Comparison of ENCODE assay signal across 24 cellular contexts in genomic region chr11:105298630-105299029, GRCh38.
DNase-seq lines count a peak whose midpoint lies in the region; FAIRE-seq and TF ChIP-seq lines count a peak whose summit lies in the region.
"Had no signal": no experiment of that assay in that cellular context is flagged by ENCODE, and none has a peak within 500 bp of the region (broad histone marks: within the 10 kb centered on the region; RNA-seq: fewer than 3 reads in every experiment).

No MANE protein-coding gene starts in this region.

- intact Hi-C loops in transverse colon (cut with DNase I; ENCODE audit: low total_unique reads): no loop called here
- intact Hi-C loops in ascending aorta (cut with DNase I): no loop called here

- H2AFZ ChIP-seq in ACC112 (ENCODE audit: low read length, unreplicated experiment) (peak overlapping the region; percentile 71), keratinocyte (ENCODE audit: control insufficient read depth, low read length) (peak overlapping the region; percentile 75)

- no peak for FAIRE-seq in H54 (lab: Jason Lieb, UNC)
- peak; percentile 58 for FAIRE-seq in keratinocyte (lab: Jason Lieb, UNC)
- FAIRE-seq: frontal cortex, G401.6, GM12892 had no signal

- no peak for TF ChIP-seq CTCF in keratinocyte (optimal IDR thresholded peaks at IDR 0.05 in 1 of 3, IDR thresholded peaks at IDR 0.05 in 1 of 3, conservative IDR thresholded peaks at IDR 0.05 in 1 of 3; ENCODE audit: extremely low read depth in 1 of 3, insufficient read depth in 2 of 3, low read length in 3 of 3)
- TF ChIP-seq CTCF in transverse colon (IDR thresholded peaks at IDR 0.05): no peak
- no peak for TF ChIP-seq CTCF in ascending aorta (IDR thresholded peaks at IDR 0.05)

- no peak overlapping the region for H3K4me3 ChIP-seq in ACC112 (ENCODE audit: low read depth, low read length)
- H3K4me3 ChIP-seq in keratinocyte (ENCODE audit: control insufficient read depth in 2 of 3, extremely low read depth in 1 of 3, insufficient read depth in 2 of 3, low read depth in 1 of 3, low read length in 3 of 3): no peak overlapping the region
- no peak overlapping the region for H3K4me3 ChIP-seq in transverse colon
- no peak overlapping the region for H3K4me3 ChIP-seq in ascending aorta
- H3K4me3 ChIP-seq: spleen, uterus had no signal

- no peak overlapping the region for H3K27ac ChIP-seq in ACC112 (ENCODE audit: low read depth, low read length)
- H3K27ac ChIP-seq in keratinocyte (ENCODE audit: control insufficient read depth, insufficient read depth, low read length): peak overlapping the region; percentile 30
- no peak overlapping the region for H3K27ac ChIP-seq in transverse colon
- H3K27ac ChIP-seq in ascending aorta: no peak overlapping the region
- H3K27ac ChIP-seq: spleen, uterus had no signal

- dilution Hi-C loops in keratinocyte (cut with MboI; ENCODE audit: extremely low pct_ligation_motif_present, low sequenced_read_pairs): no loop called here

- no peaks in the 10 kb centered on the region for H3K9me3 ChIP-seq in keratinocyte (ENCODE audit: control insufficient read depth, low read depth, low read length)
- no peaks in the 10 kb centered on the region for H3K9me3 ChIP-seq in transverse colon
- no peaks in the 10 kb centered on the region for H3K9me3 ChIP-seq in ascending aorta
- H3K9me3 ChIP-seq: uterus had no signal

- H4K20me1 ChIP-seq in keratinocyte (ENCODE audit: control insufficient read depth, extremely low read depth, insufficient read depth, low read length): no peaks in the 10 kb centered on the region

- in situ Hi-C loops in transverse colon (cut with MboI; ENCODE audit: low pct_ligation_motif_present in 1 of 4, low pct_unique_long_range_greater_than_20kb in 1 of 4, low sequenced_read_pairs in 3 of 4): no loop called here

- peak; percentile 0 for DNase-seq in H54 (ENCODE audit: insufficient read length, low spot score)
- DNase-seq in amniotic epithelial cell (ENCODE audit: low read depth): peak; percentile 15
- DNase-seq in keratinocyte (ENCODE audit: low read depth, low spot score): no peak
- DNase-seq in NCI-H2196 treated with DMSO at 0.1 percent for 48 hours (lab: John Stamatoyannopoulos, UW; ENCODE audit: unreplicated experiment): no peak
- no peak for DNase-seq in transverse colon
- DNase-seq in NOMO-1 (lab: John Stamatoyannopoulos, UW; ENCODE audit: unreplicated experiment in 2 of 2): no peak
- DNase-seq in ascending aorta (ENCODE audit: low spot score in 2 of 2): no peak
- DNase-seq: activated CD4-positive, alpha-beta T cell treated with anti-CD3 and anti-CD28 coated beads for 4 hours; activated T-cell treated with anti-CD3 and anti-CD28 coated beads for 4 hours; effector memory CD4-positive, alpha-beta T cell; H7; left ventricle myocardium superior; MM.1S; naive thymus-derived CD8-positive, alpha-beta T cell; NCI-H1694; NCI-H510A treated with DMSO at 0.1 percent for 48 hours; spleen; stimulated activated naive B cell treated with anti-CD40 and anti-IgM and Interleukin-4, amounts not matched to agents 10 μg/mL and 1 μg/mL and 100 μg/mL, for 72 hours; T-helper 9 cell; uterus had no signal

- H3K27me3 ChIP-seq in ACC112 (ENCODE audit: insufficient read depth, low read length): no peaks in the 10 kb centered on the region
- no peaks in the 10 kb centered on the region for H3K27me3 ChIP-seq in keratinocyte (ENCODE audit: control insufficient read depth, extremely low read depth, insufficient read depth, low read length)
- no peaks in the 10 kb centered on the region for H3K27me3 ChIP-seq in transverse colon
- H3K27me3 ChIP-seq in ascending aorta: no peaks in the 10 kb centered on the region
- H3K27me3 ChIP-seq: spleen, uterus had no signal

- H3K9ac ChIP-seq in keratinocyte (ENCODE audit: control insufficient read depth, extremely low read depth, insufficient read depth, low read length): no peak overlapping the region

- H3K4me2 ChIP-seq in keratinocyte (ENCODE audit: control insufficient read depth, extremely low read depth, insufficient read depth, low read depth, low read length): peak overlapping the region; percentile 10

- H3K36me3 ChIP-seq in ACC112 (ENCODE audit: insufficient read depth, low read length) (no peaks in the 10 kb centered on the region), keratinocyte (ENCODE audit: control insufficient read depth in 2 of 2, extremely low read depth in 1 of 2, insufficient read depth in 2 of 2, low read length in 2 of 2) (no peaks in the 10 kb centered on the region), transverse colon (no peaks in the 10 kb centered on the region), ascending aorta (no peaks in the 10 kb centered on the region)
- H3K36me3 ChIP-seq: spleen, uterus had no signal

- TF ChIP-seq EP300 in transverse colon (IDR thresholded peaks at IDR 0.05; ENCODE audit: low read depth): no peak

- peaks cover 15% of the 10 kb centered on the region for H3K4me1 ChIP-seq in ACC112 (ENCODE audit: control insufficient read depth, insufficient read depth, low read length, unreplicated experiment)
- H3K4me1 ChIP-seq in keratinocyte (ENCODE audit: control insufficient read depth, extremely low read depth, insufficient read depth, low read length): peaks cover 21% of the 10 kb centered on the region
- no peaks in the 10 kb centered on the region for H3K4me1 ChIP-seq in transverse colon
- H3K4me1 ChIP-seq in ascending aorta: no peaks in the 10 kb centered on the region
- H3K4me1 ChIP-seq: spleen, uterus had no signal

- H3K79me2 ChIP-seq in ACC112 (ENCODE audit: control insufficient read depth, insufficient read depth, low read length, unreplicated experiment): no peaks in the 10 kb centered on the region
- no peaks in the 10 kb centered on the region for H3K79me2 ChIP-seq in keratinocyte (ENCODE audit: control insufficient read depth, insufficient read depth, low read length)

- WGBS in transverse colon (ENCODE audit: low coverage in 1 of 2), 2 donors: 91 to 98% methylated on average over 3 of the region's 3 CpGs

- H3K9me1 ChIP-seq in keratinocyte (ENCODE audit: control insufficient read depth, extremely low read depth, insufficient read depth, low read length): no peaks in the 10 kb centered on the region

- TF ChIP-seq POLR2A in H54 (IDR thresholded peaks at IDR 0.05; ENCODE audit: low read depth, low read length) (no peak), transverse colon (IDR thresholded peaks at IDR 0.05) (no peak)

Comparison
In these comparisons a context has a peak if more than half of its experiments do, and no peak if none do; other contexts are left out.
1. DNase-seq: peak in H54 (single experiment) and amniotic epithelial cell (single experiment); none in keratinocyte (single experiment), NCI-H2196 treated with DMSO at 0.1 percent for 48 hours (single experiment), transverse colon (single experiment), NOMO-1 (0 of 2) and ascending aorta (0 of 2).